Comparison of ENCODE assay signal across 11 cellular contexts in the genomic region with DNA sequence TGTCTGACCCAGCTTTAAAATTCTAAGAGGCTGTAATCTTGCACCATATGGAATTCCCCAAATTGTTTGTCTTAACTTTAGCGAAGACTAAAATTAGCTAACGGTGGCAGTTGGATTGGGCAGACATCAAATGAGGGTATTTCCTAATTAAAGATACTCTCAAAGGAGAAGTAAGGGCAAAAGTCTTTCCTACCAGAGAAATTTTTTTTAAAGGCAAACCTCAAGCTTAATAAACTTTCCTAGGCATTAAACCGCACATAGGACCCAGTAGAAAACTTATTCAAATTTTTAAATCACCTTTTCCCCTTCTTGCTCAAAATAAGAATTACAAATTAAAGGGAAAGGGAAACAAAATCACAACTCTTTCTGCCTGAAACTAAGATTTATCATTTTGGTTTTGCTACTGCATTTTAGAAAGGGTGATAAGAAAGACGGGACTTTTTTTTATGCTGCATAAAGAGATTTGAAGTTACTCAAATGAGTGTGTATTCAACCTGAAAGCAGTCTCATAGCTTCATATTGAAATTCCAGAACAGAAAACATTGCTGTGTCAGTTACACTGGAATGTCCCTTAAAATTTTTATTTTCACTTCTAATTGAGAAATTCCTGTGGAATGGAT.
DNase-seq lines count a peak whose midpoint lies in the region; ATAC-seq lines count a peak whose summit lies in the region.
"Had no signal": no experiment of that assay in that cellular context is flagged by ENCODE, and none has a peak within 500 bp of the region (broad histone marks: within the 10 kb centered on the region; RNA-seq: fewer than 3 reads in every experiment).

No MANE protein-coding gene starts in this region.

- H3K36me3 ChIP-seq in Karpas-422 (ENCODE audit: insufficient read depth, low read length) = no peaks in the 10 kb centered on the region
- H3K36me3 ChIP-seq: cardiac muscle cell had no signal

- H3K27ac Mint-ChIP-seq in activated naive CD4-positive, alpha-beta T cell treated with anti-CD3 and anti-CD28 coated beads, Interleukin-2, amount 50 U/mL, for 24 hours = peak overlapping the region; percentile 95
- H3K27ac Mint-ChIP-seq in stimulated activated naive CD8-positive, alpha-beta T cell treated with anti-CD3 and anti-CD28 coated beads, Interleukin-15, Interleukin-2, amounts not matched to agents 100 ng/mL and 50 ng/mL, for 24 hours = peak overlapping the region; percentile 87

- no peaks in the 10 kb centered on the region for H3K27me3 ChIP-seq in Karpas-422 (ENCODE audit: low read length)
- H3K27me3 ChIP-seq: cardiac muscle cell had no signal

- no peak for DNase-seq in activated naive CD4-positive, alpha-beta T cell treated with Interleukin-2 at 50 U/mL for 16 hours
- DNase-seq in NOMO-1 treated with dmso at 0.1 percent for 144 hours (lab: John Stamatoyannopoulos, UW; ENCODE audit: unreplicated experiment) (peak; percentile 80), HUDEP-2 (lab: John Stamatoyannopoulos, UW; ENCODE audit: unreplicated experiment in 76 of 76) (no peak), Karpas-422 (no peak)
- DNase-seq: hippocampal formation, NCI-H1048 had no signal

- no peak overlapping the region for H3K9ac ChIP-seq in Karpas-422 (ENCODE audit: low read length)

- no peaks in the 10 kb centered on the region for H3K9me3 ChIP-seq in Karpas-422 (ENCODE audit: low read length)

- H3K4me2 ChIP-seq in Karpas-422 (ENCODE audit: low read depth, low read length, poor library complexity, severe bottlenecking) = no peak overlapping the region

- peaks cover 69% of the 10 kb centered on the region for H3K4me1 Mint-ChIP-seq in activated naive CD4-positive, alpha-beta T cell treated with anti-CD3 and anti-CD28 coated beads, Interleukin-2, amount 50 U/mL, for 24 hours
- peaks cover 89% of the 10 kb centered on the region for H3K4me1 Mint-ChIP-seq in stimulated activated naive CD8-positive, alpha-beta T cell treated with anti-CD3 and anti-CD28 coated beads, Interleukin-15, Interleukin-2, amounts not matched to agents 100 ng/mL and 50 ng/mL, for 24 hours (ENCODE audit: low read depth)

- H2AFZ ChIP-seq in Karpas-422 (ENCODE audit: low read length) = no peak overlapping the region

- no peaks in the 10 kb centered on the region for H3K79me2 ChIP-seq in Karpas-422 (ENCODE audit: low read length)

- no peak overlapping the region for H3K4me3 ChIP-seq in Karpas-422 (ENCODE audit: low read length)
- H3K4me3 ChIP-seq: cardiac muscle cell had no signal

- no peak overlapping the region for H3K27ac ChIP-seq in Karpas-422 (ENCODE audit: low read length)
- H3K27ac ChIP-seq: cardiac muscle cell had no signal

- H3K27me3 Mint-ChIP-seq in activated naive CD4-positive, alpha-beta T cell treated with anti-CD3 and anti-CD28 coated beads, Interleukin-2, amount 50 U/mL, for 24 hours = no peaks in the 10 kb centered on the region
- H3K27me3 Mint-ChIP-seq in stimulated activated naive CD8-positive, alpha-beta T cell treated with anti-CD3 and anti-CD28 coated beads, Interleukin-15, Interleukin-2, amounts not matched to agents 100 ng/mL and 50 ng/mL, for 24 hours = no peaks in the 10 kb centered on the region

- peaks cover 2% of the 10 kb centered on the region for H3K4me1 ChIP-seq in Karpas-422 (ENCODE audit: low read length)

- no peaks in the 10 kb centered on the region for H3K9me3 Mint-ChIP-seq in activated naive CD4-positive, alpha-beta T cell treated with anti-CD3 and anti-CD28 coated beads, Interleukin-2, amount 50 U/mL, for 24 hours
- peaks cover 9% of the 10 kb centered on the region for H3K9me3 Mint-ChIP-seq in stimulated activated naive CD8-positive, alpha-beta T cell treated with anti-CD3 and anti-CD28 coated beads, Interleukin-15, Interleukin-2, amounts not matched to agents 100 ng/mL and 50 ng/mL, for 24 hours

- ATAC-seq in HG02798 (IDR thresholded peaks at IDR 0.05; ENCODE audit: poor library complexity, unreplicated experiment) (peak; percentile 46), HG03097 (IDR thresholded peaks at IDR 0.05; ENCODE audit: low FRiP score, unreplicated experiment) (no peak)

- peak overlapping the region; percentile 84 for H3K4me3 Mint-ChIP-seq in activated naive CD4-positive, alpha-beta T cell treated with anti-CD3 and anti-CD28 coated beads, Interleukin-2, amount 50 U/mL, for 24 hours
- peak overlapping the region; percentile 67 for H3K4me3 Mint-ChIP-seq in stimulated activated naive CD8-positive, alpha-beta T cell treated with anti-CD3 and anti-CD28 coated beads, Interleukin-15, Interleukin-2, amounts not matched to agents 100 ng/mL and 50 ng/mL, for 24 hours

- H3K9me2 ChIP-seq in Karpas-422 (replicated peaks; ENCODE audit: insufficient read depth, low read length) = no peaks in the 10 kb centered on the region

- peaks cover 1% of the 10 kb centered on the region for H3K36me3 Mint-ChIP-seq in activated naive CD4-positive, alpha-beta T cell treated with anti-CD3 and anti-CD28 coated beads, Interleukin-2, amount 50 U/mL, for 24 hours
- peaks cover 17% of the 10 kb centered on the region for H3K36me3 Mint-ChIP-seq in stimulated activated naive CD8-positive, alpha-beta T cell treated with anti-CD3 and anti-CD28 coated beads, Interleukin-15, Interleukin-2, amounts not matched to agents 100 ng/mL and 50 ng/mL, for 24 hours (ENCODE audit: low read depth)

- H4K20me1 ChIP-seq in Karpas-422 (ENCODE audit: insufficient read depth, low read depth, low read length) = no peaks in the 10 kb centered on the region
